In genomic region chr1:44924835-44925464, GRCh38 we compare ENCODE assay signal across 7 cellular contexts.
DNase-seq lines count a peak whose midpoint lies in the region; ATAC-seq and TF ChIP-seq lines count a peak whose summit lies in the region.

No MANE protein-coding gene starts in this region.

- H3K36me3 Mint-ChIP-seq in osteocyte (ENCODE audit: unreplicated experiment), result peaks cover 14% of the 10 kb centered on the region
- H3K36me3 Mint-ChIP-seq in activated CD8-positive, alpha-beta memory T cell treated with anti-CD3 and anti-CD28 coated beads, Interleukin-2, amount 10 ng/mL, durations not matched to agents 7 days and 5 days, result peaks cover 9% of the 10 kb centered on the region

- intact Hi-C loops in mammary epithelial cell (cut with micrococcal nuclease), result loop anchor here (2.0 kb wide), 1 partner anchor 62 kb away; the partner anchor contains the start of gene EIF2B3

- H3K79me2 ChIP-seq in mammary epithelial cell (ENCODE audit: insufficient read depth, low read length), result no peaks in the 10 kb centered on the region

- H3K9me3 ChIP-seq in mammary epithelial cell (replicated peaks; ENCODE audit: insufficient read depth, low read length), result no peaks in the 10 kb centered on the region

- H3K4me3 Mint-ChIP-seq in osteocyte (ENCODE audit: unreplicated experiment), result peak overlapping the region; percentile 70
- H3K4me3 Mint-ChIP-seq in activated CD8-positive, alpha-beta memory T cell treated with anti-CD3 and anti-CD28 coated beads, Interleukin-2, amount 10 ng/mL, durations not matched to agents 7 days and 5 days, result no peak overlapping the region

- CTCF ChIA-PET in mammary epithelial cell (lab: Charles Lee; ENCODE audit: low non-redundant PET), result interaction anchor here (0.6 to 0.7 kb wide), 4 partner anchors 41 to 375 kb away, joined by 4 to 24 read pairs (median 5); partner anchors contain the start of gene HECTD3
- CTCF ChIA-PET in activated CD8-positive, alpha-beta memory T cell treated with anti-CD3 and anti-CD28 coated beads, Interleukin-2, amount 10 ng/mL, durations not matched to agents 7 days and 5 days (lab: Charles Lee), result interaction anchor here (0.6 to 1.9 kb wide), 3 partner anchors 75 to 90 kb away, joined by 3 to 5 read pairs (median 3); partner anchors contain the start of genes HECTD3 and UROD

- peak overlapping the region; percentile 97 for H3K27ac Mint-ChIP-seq in osteocyte (ENCODE audit: unreplicated experiment)
- H3K27ac Mint-ChIP-seq in activated CD8-positive, alpha-beta memory T cell treated with anti-CD3 and anti-CD28 coated beads, Interleukin-2, amount 10 ng/mL, durations not matched to agents 7 days and 5 days, result no peak overlapping the region

- H3K4me1 Mint-ChIP-seq in osteocyte (ENCODE audit: unreplicated experiment), result peaks cover 60% of the 10 kb centered on the region
- H3K4me1 Mint-ChIP-seq in activated CD8-positive, alpha-beta memory T cell treated with anti-CD3 and anti-CD28 coated beads, Interleukin-2, amount 10 ng/mL, durations not matched to agents 7 days and 5 days, result peaks cover 6% of the 10 kb centered on the region

- H3K27me3 ChIP-seq in mammary epithelial cell (ENCODE audit: insufficient read depth, low read length), result no peaks in the 10 kb centered on the region

- BruUV-seq in mammary epithelial cell (replicated peaks; lab: Mats Ljungman, UMichigan), result no TSS peak

- ATAC-seq in activated CD8-positive, alpha-beta memory T cell treated with anti-CD3 and anti-CD28 coated beads, Interleukin-2, amount 10 ng/mL, durations not matched to agents 7 days and 5 days, result no peak

- peak overlapping the region in 1 of 3 experiments; percentile 29 for H3K4me3 ChIP-seq in mammary epithelial cell (replicated peaks in 1 of 3; ENCODE audit: insufficient read depth in 1 of 3, low read depth in 2 of 3, low read length in 3 of 3)

- 55% methylated on average over 6 of the region's 6 CpGs for WGBS in mammary epithelial cell (ENCODE audit: low coverage, missing lambda C conversion rate)

- peaks cover 9% of the 10 kb centered on the region for H3K4me1 ChIP-seq in mammary epithelial cell (ENCODE audit: insufficient read depth, low read length)

- peaks cover 3% of the 10 kb centered on the region for H3K9me3 Mint-ChIP-seq in osteocyte (ENCODE audit: unreplicated experiment)
- H3K9me3 Mint-ChIP-seq in activated CD8-positive, alpha-beta memory T cell treated with anti-CD3 and anti-CD28 coated beads, Interleukin-2, amount 10 ng/mL, durations not matched to agents 7 days and 5 days (ENCODE audit: low read depth), result no peaks in the 10 kb centered on the region

- H2AFZ ChIP-seq in mammary epithelial cell (ENCODE audit: low read depth, low read length), result no peak overlapping the region

- TF ChIP-seq CTCF in GM10266 (IDR thresholded peaks at IDR 0.05; ENCODE audit: control insufficient read depth, insufficient read depth, low read depth, missing control alignments) (peak; percentile 55), mammary epithelial cell (conservative IDR thresholded peaks at IDR 0.05 in 1 of 2, IDR thresholded peaks at IDR 0.05 in 1 of 2; ENCODE audit: extremely low read depth in 1 of 2, insufficient read depth in 1 of 2, low read depth in 1 of 2, low read length in 2 of 2) (peak; percentile 44 to 51), osteocyte (IDR thresholded peaks at IDR 0.05) (peak; percentile 76)

- no peak overlapping the region for H3K9ac ChIP-seq in mammary epithelial cell (ENCODE audit: insufficient read depth, low read length)

- DNase-seq in GM10266 (ENCODE audit: extremely low spot score) (no peak), M059J (ENCODE audit: low read depth) (peak; percentile 78), mammary epithelial cell (peak; percentile 70), osteocyte (ENCODE audit: extremely low spot score, unreplicated experiment) (no peak), occipital lobe (lab: John Stamatoyannopoulos, UW) (no peak), NCI-H345 (lab: John Stamatoyannopoulos, UW) (no peak)
- DNase-seq in activated CD8-positive, alpha-beta memory T cell treated with anti-CD3 and anti-CD28 coated beads, Interleukin-2, amount 10 ng/mL, durations not matched to agents 7 days and 5 days, result no peak

- in situ Hi-C loops in mammary epithelial cell (cut with MboI; ENCODE audit: low sequenced_read_pairs in 2 of 2), result no loop called here

- peak overlapping the region; percentile 75 for H3K4me2 ChIP-seq in mammary epithelial cell (ENCODE audit: insufficient read depth, low read depth, low read length)

- H3K36me3 ChIP-seq in mammary epithelial cell (ENCODE audit: insufficient read depth, low read length), result peaks cover 2% of the 10 kb centered on the region

- H3K27ac ChIP-seq in mammary epithelial cell (ENCODE audit: insufficient read depth, low read depth, low read length), result peak overlapping the region; percentile 14

- no peaks in the 10 kb centered on the region for H3K27me3 Mint-ChIP-seq in osteocyte (ENCODE audit: unreplicated experiment)
- H3K27me3 Mint-ChIP-seq in activated CD8-positive, alpha-beta memory T cell treated with anti-CD3 and anti-CD28 coated beads, Interleukin-2, amount 10 ng/mL, durations not matched to agents 7 days and 5 days, result no peaks in the 10 kb centered on the region

- dilution Hi-C loops in mammary epithelial cell (cut with HindIII; ENCODE audit: low sequenced_read_pairs), result no loop called here

- H4K20me1 ChIP-seq in mammary epithelial cell (ENCODE audit: insufficient read depth, low read length), result no peaks in the 10 kb centered on the region

Comparison
In these comparisons a context has a peak if more than half of its experiments do, and no peak if none do; other contexts are left out.
1. DNase-seq: peak in M059J (single experiment) and mammary epithelial cell (single experiment); none in GM10266 (single experiment), osteocyte (single experiment), occipital lobe (single experiment), activated CD8-positive, alpha-beta memory T cell treated with anti-CD3 and anti-CD28 coated beads, Interleukin-2, amount 10 ng/mL, durations not matched to agents 7 days and 5 days (single experiment) and NCI-H345 (single experiment).
2. Peak in every context shown above with its lines, with median percentiles within 50 percentile points of each other: CTCF ChIP-seq.